8 cellular contexts compared by ENCODE assay signal in genomic region chrX:13078739-13079444, GRCh38. TPM values are rescaled to one million over a fixed set of nuclear protein-coding genes. Genes with fewer than 3 reads are reported as not detected.
DNase-seq lines count a peak whose midpoint lies in the region; ATAC-seq, FAIRE-seq and TF ChIP-seq lines count a peak whose summit lies in the region.

No MANE protein-coding gene starts in this region.

- no peaks in the 10 kb centered on the region for H3K36me3 ChIP-seq in K562 (ENCODE audit: control insufficient read depth, insufficient read depth, low read length)
- H3K36me3 ChIP-seq in mesodermal cell (ENCODE audit: control insufficient read depth, insufficient read depth, low read length) = no peaks in the 10 kb centered on the region
- H3K36me3 ChIP-seq in vagina = no peaks in the 10 kb centered on the region

- H3K27me3 ChIP-seq in K562 (ENCODE audit: control insufficient read depth in 2 of 2, insufficient read depth in 2 of 2, low read length in 2 of 2) = no peaks in the 10 kb centered on the region
- H3K27me3 ChIP-seq in vagina = no peaks in the 10 kb centered on the region

- H3K9ac ChIP-seq in K562 (ENCODE audit: insufficient read depth in 1 of 2, low read depth in 2 of 2, low read length in 2 of 2) = no peak overlapping the region

- no TSS peak for BruUV-seq in K562 (replicated peaks; lab: Mats Ljungman, UMichigan)

- intact Hi-C loops in K562 (cut with micrococcal nuclease) = no loop called here
- intact Hi-C loops in vagina (cut with DNase I) = no loop called here

- no peak for FAIRE-seq in K562 (lab: Jason Lieb, UNC)
- no peak for FAIRE-seq in H54 (lab: Jason Lieb, UNC)

- TF ChIP-seq POLR2A in K562 (conservative IDR thresholded peaks at IDR 0.05) (no peak), vagina (IDR thresholded peaks at IDR 0.05) (no peak), H54 (IDR thresholded peaks at IDR 0.05; ENCODE audit: low read depth, low read length) (no peak)

- no peak overlapping the region for H3K4me2 ChIP-seq in K562 (ENCODE audit: insufficient read depth, low read length)

- H3K9me3 ChIP-seq in K562 (replicated peaks; ENCODE audit: control insufficient read depth, insufficient read depth, low read depth, low read length) (no peaks in the 10 kb centered on the region), mesodermal cell (ENCODE audit: control insufficient read depth, low read length) (no peaks in the 10 kb centered on the region), vagina (no peaks in the 10 kb centered on the region)

- DNase-seq in CD1c-positive myeloid dendritic cell (ENCODE audit: extremely low spot score) (peak; percentile 59), LHCN-M2 (ENCODE audit: low read depth) (peak; percentile 96), K562 (ENCODE audit: extremely low read depth in 1 of 4, low spot score in 3 of 4) (no peak), vagina (ENCODE audit: extremely low spot score in 2 of 2) (no peak), H54 (ENCODE audit: insufficient read length, low spot score) (no peak), NCI-H1694 treated with DMSO at 0.1 percent for 48 hours (lab: John Stamatoyannopoulos, UW) (no peak)

- H3K4me3 ChIP-seq in K562 = no peak overlapping the region
- H3K4me3 ChIP-seq in mesodermal cell (ENCODE audit: extremely low read depth, insufficient read depth, low read length, poor library complexity, severe bottlenecking) = no peak overlapping the region
- peak overlapping the region; percentile 17 to 23 for H3K4me3 ChIP-seq in vagina

- H4K20me1 ChIP-seq in K562 (replicated peaks; ENCODE audit: control insufficient read depth, insufficient read depth, low read length) = no peaks in the 10 kb centered on the region

- CTCF ChIA-PET in K562 (lab: Yijun Ruan, JAX; ENCODE audit: low intra/inter-chr PET ratio) = no interaction called here

- H3K4me1 ChIP-seq in K562 (replicated peaks in 1 of 2; ENCODE audit: control insufficient read depth in 2 of 2, insufficient read depth in 2 of 2, low read length in 2 of 2) (peaks cover 0 to 16% of the 10 kb centered on the region in 2 experiments; a peak in 2 of 5 replicates), mesodermal cell (ENCODE audit: control insufficient read depth, insufficient read depth, low read length, poor library complexity, severe bottlenecking) (no peaks in the 10 kb centered on the region), vagina (peaks cover 12% of the 10 kb centered on the region)

- in situ Hi-C loops in K562 (cut with MboI) = no loop called here

- no peak for TF ChIP-seq RAD21 in K562 (CRISPR knock-in tag; conservative IDR thresholded peaks at IDR 0.05 in 1 of 2, IDR thresholded peaks at IDR 0.05 in 1 of 2)

- H3K9me1 ChIP-seq in K562 (ENCODE audit: control insufficient read depth, insufficient read depth, low read length) = no peaks in the 10 kb centered on the region

- H3K27ac ChIP-seq in K562 (ENCODE audit: extremely low read depth, low read depth, low read length) (no peak overlapping the region), mesodermal cell (ENCODE audit: low read depth, low read length, severe bottlenecking) (peak overlapping the region; percentile 57), vagina (peak overlapping the region; percentile 81)

- no peaks in the 10 kb centered on the region for H3K79me2 ChIP-seq in K562 (ENCODE audit: control insufficient read depth, insufficient read depth, low read length)

- H2AFZ ChIP-seq in K562 (ENCODE audit: low read depth, low read length) = peak overlapping the region; percentile 43

- POLR2A ChIA-PET in K562 (lab: Yijun Ruan, JAX) = no interaction called here

- TF ChIP-seq CTCF in K562 (IDR thresholded peaks at IDR 0.05 in 2 of 3, conservative IDR thresholded peaks at IDR 0.05 in 1 of 3; ENCODE audit: insufficient read depth in 2 of 3, low read depth in 1 of 3, low read length in 3 of 3) = no peak
- TF ChIP-seq CTCF in vagina (IDR thresholded peaks at IDR 0.05) = no peak

- ATAC-seq in K562 = no peak
- ATAC-seq in HG02981 (IDR thresholded peaks at IDR 0.05; ENCODE audit: unreplicated experiment) = no peak

- TF ChIP-seq EP300 in K562 (IDR thresholded peaks at IDR 0.05; ENCODE audit: low read length) = no peak

- 59% methylated on average over 5 of the region's 10 CpGs for WGBS in K562 (ENCODE audit: insufficient coverage, low coverage, missing lambda C conversion rate)
- WGBS in mesodermal cell (ENCODE audit: insufficient coverage in 2 of 2), 2 experiments = 80% methylated on average over 1 of the region's 10 CpGs; no CpG with 5 or more reads in 1 of the 2 experiments

TF ChIP-seq in K562, 482 proteins besides CTCF, POLR2A, EP300 and RAD21:
- TF ChIP-seq RNF2 (IDR thresholded peaks at IDR 0.05) (no peak), ZNF431 (CRISPR knock-in tag; IDR thresholded peaks at IDR 0.05) (no peak), CEBPB (tag; IDR thresholded peaks at IDR 0.05) (no peak), CLOCK (CRISPR knock-in tag; IDR thresholded peaks at IDR 0.05; ENCODE audit: borderline replicate concordance) (no peak), MTF1 (CRISPR knock-in tag; IDR thresholded peaks at IDR 0.05; ENCODE audit: borderline replicate concordance) (no peak), BHLHE40 (IDR thresholded peaks at IDR 0.05; ENCODE audit: low read length) (no peak), U2AF1 (optimal IDR thresholded peaks at IDR 0.05; ENCODE audit: low read depth, low read length) (no peak), MAX (CRISPR knock-in tag; IDR thresholded peaks at IDR 0.05) (no peak), CBFB (CRISPR knock-in tag; IDR thresholded peaks at IDR 0.05) (no peak), ZNF584 (CRISPR knock-in tag; IDR thresholded peaks at IDR 0.05; ENCODE audit: low read depth) (no peak), RBM14 (IDR thresholded peaks at IDR 0.05; ENCODE audit: borderline replicate concordance, insufficient read depth, low read depth, low read length) (no peak)

RNA-seq across cellular contexts. Expression of gene FAM9C, which starts 34.5 kb away (rescaled TPM):
- total RNA-seq in LHCN-M2 (2014; rRNA removed) = not detected in 2 replicates
- not detected for polyA plus RNA-seq in LHCN-M2 (2012)
- not detected in 2 replicates for total RNA-seq in K562 (2011; cell fraction: chromatin; rRNA removed; ENCODE audit: low replicate concordance)
- not detected in 2 replicates for total RNA-seq in K562 (2011; cell fraction: nucleolus; rRNA removed)
- not detected in 2 replicates for total RNA-seq in K562 (2011; cell fraction: nucleoplasm; rRNA removed)
- total RNA-seq in K562 (2014; rRNA removed) = not detected in 2 replicates
- total RNA-seq in K562 (2014; rRNA removed; fragmentation: Illumina TruSeq; extraction: Trizol) = not detected in 2 replicates
- not detected in 2 replicates for total RNA-seq in K562 (2015; rRNA removed; fragmentation: Illumina TruSeq; extraction: Trizol)
- not detected in 2 replicates for total RNA-seq in K562 (2021)
- polyA plus RNA-seq in K562 (2011; rRNA removed) = not detected in 2 replicates
- not detected in 2 replicates for polyA plus RNA-seq in K562 (2011; cell fraction: cytosol; rRNA removed)
- polyA plus RNA-seq in K562 (2011; cell fraction: nucleus; rRNA removed) = not detected in 2 replicates
- polyA plus RNA-seq in K562 (2012) = not detected in 2 replicates
- not detected in 2 replicates for polyA plus RNA-seq in K562 (2014; fragmentation: Illumina TruSeq; extraction: Trizol)
- not detected for polyA plus RNA-seq in K562 (2014; fragmentation: Nextera tagmentation; extraction: Ambion mirVana)
- polyA plus RNA-seq in K562 (2014; rRNA removed) = not detected in 2 replicates
- polyA minus RNA-seq in K562 (2011; rRNA and poly(A)+ RNA removed) = not detected in 2 replicates
- not detected in 2 replicates for polyA minus RNA-seq in K562 (2011; cell fraction: cytosol; rRNA and poly(A)+ RNA removed)
- polyA minus RNA-seq in K562 (2011; cell fraction: nucleus; rRNA and poly(A)+ RNA removed) = not detected in 2 replicates
- not detected for polyA plus RNA-seq in mesodermal cell (2013, experiment 1 of 2)
- not detected for polyA plus RNA-seq in mesodermal cell (2013, experiment 2 of 2)
- not detected for total RNA-seq in vagina

Comparison
In these comparisons a context has a peak if more than half of its experiments do, and no peak if none do; other contexts are left out.
1. DNase-seq: peak in CD1c-positive myeloid dendritic cell (single experiment) and LHCN-M2 (single experiment); none in K562 (0 of 4), vagina (0 of 2), H54 (single experiment) and NCI-H1694 treated with DMSO at 0.1 percent for 48 hours (single experiment).
2. H3K4me3 ChIP-seq: peak in vagina (2 of 2); none in K562 (single experiment) and mesodermal cell (single experiment).